19 cellular contexts compared by ENCODE assay signal in genomic region chr18:13589316-13589715, GRCh38.
"Had no signal": no experiment of that assay in that cellular context is flagged by ENCODE, and none has a peak within 500 bp of the region (broad histone marks: within the 10 kb centered on the region; RNA-seq: fewer than 3 reads in every experiment).

No MANE protein-coding gene starts in this region.

- H3K4me3 Mint-ChIP-seq: mesothelial cell of epicardium, nephron, T-cell had no signal

- H3K9me3 ChIP-seq: body of pancreas, gastroesophageal sphincter, upper lobe of left lung had no signal

- H3K4me1 ChIP-seq: body of pancreas had no signal

- H3K27ac ChIP-seq: body of pancreas, cardiac muscle cell, epithelial cell of prostate, gastroesophageal sphincter, upper lobe of left lung had no signal

- H3K36me3 ChIP-seq: cardiac muscle cell, gastroesophageal sphincter, upper lobe of left lung had no signal

- H3K27me3 Mint-ChIP-seq: T-cell had no signal

- DNase-seq: activated CD4-positive, alpha-beta T cell treated with anti-CD3 and anti-CD28 coated beads for 1 hour; activated CD4-positive, alpha-beta T cell treated with anti-CD3 and anti-CD28 coated beads, Interleukin-2, amount 50 U/mL, for 4 hours; activated naive CD4-positive, alpha-beta T cell; activated T-cell treated with anti-CD3 and anti-CD28 coated beads, Interleukin-2, amount 50 U/mL, for 1 hour; body of pancreas; cortex of kidney; left ventricle myocardium superior; mammary epithelial cell; stimulated activated CD4-positive, alpha-beta T cell treated with anti-CD3 and anti-CD28 coated beads, Interleukin-2, amount 100 ng/mL, for 48 hours; stimulated activated CD8-positive, alpha-beta memory T cell treated with anti-CD3 and anti-CD28 coated beads, Interleukin-4, amount 100 ng/mL, for 48 hours; stimulated activated naive CD4-positive, alpha-beta T cell; T-cell; T-helper 9 cell; upper lobe of left lung had no signal

- ATAC-seq: body of pancreas, gastroesophageal sphincter, left ventricle myocardium superior, T-cell had no signal

- H3K4me3 ChIP-seq: body of pancreas, cardiac muscle cell, gastroesophageal sphincter, upper lobe of left lung had no signal

- H3K36me3 Mint-ChIP-seq: mesothelial cell of epicardium had no signal

- H3K27me3 ChIP-seq: body of pancreas, cardiac muscle cell, gastroesophageal sphincter, upper lobe of left lung had no signal

- H3K9me3 Mint-ChIP-seq: mesothelial cell of epicardium, nephron had no signal

- H3K27ac Mint-ChIP-seq: mesothelial cell of epicardium, nephron, T-cell had no signal
